Comparison of ENCODE assay signal across 1 cellular context in the genomic region with DNA sequence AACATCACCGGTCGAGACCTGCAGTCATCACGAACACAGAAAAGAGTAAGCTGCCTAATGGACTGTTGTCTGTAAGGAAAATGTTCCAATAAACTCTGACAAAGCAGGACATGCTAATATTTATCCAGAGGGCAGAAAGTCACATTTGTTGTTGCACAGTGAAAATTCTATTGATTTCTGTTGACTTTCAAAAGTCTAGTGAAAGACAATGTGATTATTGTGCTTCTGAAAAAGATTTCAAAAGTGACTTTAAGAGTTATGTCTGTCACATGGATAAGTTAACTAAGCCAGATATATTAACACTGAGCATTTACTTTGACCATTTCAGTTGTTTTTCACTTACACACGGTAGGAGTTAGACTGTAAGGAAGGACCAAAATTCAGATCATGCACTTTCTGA.
TF ChIP-seq lines count a peak whose summit lies in the region.

No MANE protein-coding gene starts in this region.

TF ChIP-seq in HepG2, 621 proteins besides CTCF, POLR2A, EP300 and RAD21 (continued from another document and continues in another):
- TF ChIP-seq HMGA1 (CRISPR knock-in tag; conservative IDR thresholded peaks at IDR 0.05) (no peak), ZNF841 (CRISPR knock-in tag; IDR thresholded peaks at IDR 0.05; ENCODE audit: borderline replicate concordance) (no peak), ZNF879 (CRISPR knock-in tag; IDR thresholded peaks at IDR 0.05) (no peak), ZNF891 (CRISPR knock-in tag; IDR thresholded peaks at IDR 0.05) (no peak), ZNF224 (CRISPR knock-in tag; IDR thresholded peaks at IDR 0.05) (no peak), PLSCR1 (CRISPR knock-in tag; IDR thresholded peaks at IDR 0.05; ENCODE audit: borderline replicate concordance) (no peak), ZSCAN30 (CRISPR knock-in tag; IDR thresholded peaks at IDR 0.05) (no peak), STAT5B (CRISPR knock-in tag; IDR thresholded peaks at IDR 0.05) (no peak), ZNF746 (CRISPR knock-in tag; IDR thresholded peaks at IDR 0.05) (no peak), ZNF563 (CRISPR knock-in tag; IDR thresholded peaks at IDR 0.05) (no peak), ZNF570 (CRISPR knock-in tag; IDR thresholded peaks at IDR 0.05; ENCODE audit: borderline replicate concordance) (no peak), ZNF329 (CRISPR knock-in tag; IDR thresholded peaks at IDR 0.05; ENCODE audit: low read depth) (no peak), ZNF263 (CRISPR knock-in tag; IDR thresholded peaks at IDR 0.05) (no peak), ZBTB7B (CRISPR knock-in tag; IDR thresholded peaks at IDR 0.05) (no peak), NBN (conservative IDR thresholded peaks at IDR 0.05) (no peak), DBP (CRISPR knock-in tag; IDR thresholded peaks at IDR 0.05; ENCODE audit: not compliant biosample characterization) (no peak), TEF (CRISPR knock-in tag; IDR thresholded peaks at IDR 0.05) (no peak), ZNF432 (CRISPR knock-in tag; IDR thresholded peaks at IDR 0.05; ENCODE audit: borderline replicate concordance) (no peak), KDM5A (IDR thresholded peaks at IDR 0.05; ENCODE audit: borderline replicate concordance, low read length) (no peak), WIZ (CRISPR knock-in tag; IDR thresholded peaks at IDR 0.05) (no peak), SP1 (IDR thresholded peaks at IDR 0.05) (no peak), SP1 (CRISPR knock-in tag; IDR thresholded peaks at IDR 0.05) (no peak), RAD51 (IDR thresholded peaks at IDR 0.05; ENCODE audit: borderline replicate concordance) (no peak), JUNB (CRISPR knock-in tag; IDR thresholded peaks at IDR 0.05; ENCODE audit: borderline replicate concordance) (no peak), ZBTB42 (CRISPR knock-in tag; IDR thresholded peaks at IDR 0.05) (no peak), ZMYM3 (CRISPR knock-in tag; IDR thresholded peaks at IDR 0.05) (no peak), PRDM4 (CRISPR knock-in tag; IDR thresholded peaks at IDR 0.05; ENCODE audit: borderline replicate concordance) (no peak), ARHGAP35 (CRISPR knock-in tag; IDR thresholded peaks at IDR 0.05; ENCODE audit: borderline replicate concordance) (no peak), ATM (IDR thresholded peaks at IDR 0.05; ENCODE audit: borderline replicate concordance) (no peak), ZNF350 (CRISPR knock-in tag; IDR thresholded peaks at IDR 0.05; ENCODE audit: borderline replicate concordance, low read depth) (no peak), THAP7 (CRISPR knock-in tag; IDR thresholded peaks at IDR 0.05) (no peak), ZNF772 (CRISPR knock-in tag; IDR thresholded peaks at IDR 0.05) (no peak), ZSCAN29 (CRISPR knock-in tag; conservative IDR thresholded peaks at IDR 0.05) (no peak; the same call in 1 of the 2 replicates), ATAD3A (CRISPR knock-in tag; IDR thresholded peaks at IDR 0.05) (no peak), ZBTB8A (CRISPR knock-in tag; IDR thresholded peaks at IDR 0.05; ENCODE audit: borderline replicate concordance, low read depth) (no peak), THRA (CRISPR knock-in tag; IDR thresholded peaks at IDR 0.05; ENCODE audit: borderline replicate concordance) (peak; percentile 54; the same call in 1 of the 2 replicates), ONECUT2 (CRISPR knock-in tag; IDR thresholded peaks at IDR 0.05) (peak; percentile 90), DZIP1 (CRISPR knock-in tag; IDR thresholded peaks at IDR 0.05) (no peak), JDP2 (CRISPR knock-in tag; IDR thresholded peaks at IDR 0.05; ENCODE audit: borderline replicate concordance) (no peak), HDAC6 (IDR thresholded peaks at IDR 0.05; ENCODE audit: low read depth, low read length) (no peak), ZNF530 (CRISPR knock-in tag; IDR thresholded peaks at IDR 0.05; ENCODE audit: low read depth) (no peak), ZNF766 (CRISPR knock-in tag; IDR thresholded peaks at IDR 0.05; ENCODE audit: borderline replicate concordance) (no peak), TOE1 (CRISPR knock-in tag; IDR thresholded peaks at IDR 0.05) (peak; percentile 47; the same call in 1 of the 2 replicates)
- TF ChIP-seq, protein P1, sequence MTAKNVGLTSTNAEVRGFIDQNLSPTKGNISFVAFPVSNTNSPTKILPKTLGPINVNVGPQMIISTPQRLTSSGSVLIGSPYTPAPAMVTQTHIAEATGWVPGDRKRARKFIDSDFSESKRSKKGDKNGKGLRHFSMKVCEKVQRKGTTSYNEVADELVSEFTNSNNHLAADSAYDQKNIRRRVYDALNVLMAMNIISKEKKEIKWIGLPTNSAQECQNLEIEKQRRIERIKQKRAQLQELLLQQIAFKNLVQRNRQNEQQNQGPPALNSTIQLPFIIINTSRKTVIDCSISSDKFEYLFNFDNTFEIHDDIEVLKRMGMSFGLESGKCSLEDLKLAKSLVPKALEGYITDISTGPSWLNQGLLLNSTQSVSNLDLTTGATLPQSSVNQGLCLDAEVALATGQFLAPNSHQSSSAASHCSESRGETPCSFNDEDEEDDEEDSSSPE (CRISPR knock-in tag; IDR thresholded peaks at IDR 0.05) = no peak
- TF ChIP-seq, protein P2, sequence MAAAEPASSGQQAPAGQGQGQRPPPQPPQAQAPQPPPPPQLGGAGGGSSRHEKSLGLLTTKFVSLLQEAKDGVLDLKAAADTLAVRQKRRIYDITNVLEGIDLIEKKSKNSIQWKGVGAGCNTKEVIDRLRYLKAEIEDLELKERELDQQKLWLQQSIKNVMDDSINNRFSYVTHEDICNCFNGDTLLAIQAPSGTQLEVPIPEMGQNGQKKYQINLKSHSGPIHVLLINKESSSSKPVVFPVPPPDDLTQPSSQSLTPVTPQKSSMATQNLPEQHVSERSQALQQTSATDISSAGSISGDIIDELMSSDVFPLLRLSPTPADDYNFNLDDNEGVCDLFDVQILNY (CRISPR knock-in tag; conservative IDR thresholded peaks at IDR 0.05) = no peak
- TF ChIP-seq, protein P3, sequence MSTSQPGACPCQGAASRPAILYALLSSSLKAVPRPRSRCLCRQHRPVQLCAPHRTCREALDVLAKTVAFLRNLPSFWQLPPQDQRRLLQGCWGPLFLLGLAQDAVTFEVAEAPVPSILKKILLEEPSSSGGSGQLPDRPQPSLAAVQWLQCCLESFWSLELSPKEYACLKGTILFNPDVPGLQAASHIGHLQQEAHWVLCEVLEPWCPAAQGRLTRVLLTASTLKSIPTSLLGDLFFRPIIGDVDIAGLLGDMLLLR (CRISPR knock-in tag; IDR thresholded peaks at IDR 0.05) = no peak
- TF ChIP-seq, protein P4, sequence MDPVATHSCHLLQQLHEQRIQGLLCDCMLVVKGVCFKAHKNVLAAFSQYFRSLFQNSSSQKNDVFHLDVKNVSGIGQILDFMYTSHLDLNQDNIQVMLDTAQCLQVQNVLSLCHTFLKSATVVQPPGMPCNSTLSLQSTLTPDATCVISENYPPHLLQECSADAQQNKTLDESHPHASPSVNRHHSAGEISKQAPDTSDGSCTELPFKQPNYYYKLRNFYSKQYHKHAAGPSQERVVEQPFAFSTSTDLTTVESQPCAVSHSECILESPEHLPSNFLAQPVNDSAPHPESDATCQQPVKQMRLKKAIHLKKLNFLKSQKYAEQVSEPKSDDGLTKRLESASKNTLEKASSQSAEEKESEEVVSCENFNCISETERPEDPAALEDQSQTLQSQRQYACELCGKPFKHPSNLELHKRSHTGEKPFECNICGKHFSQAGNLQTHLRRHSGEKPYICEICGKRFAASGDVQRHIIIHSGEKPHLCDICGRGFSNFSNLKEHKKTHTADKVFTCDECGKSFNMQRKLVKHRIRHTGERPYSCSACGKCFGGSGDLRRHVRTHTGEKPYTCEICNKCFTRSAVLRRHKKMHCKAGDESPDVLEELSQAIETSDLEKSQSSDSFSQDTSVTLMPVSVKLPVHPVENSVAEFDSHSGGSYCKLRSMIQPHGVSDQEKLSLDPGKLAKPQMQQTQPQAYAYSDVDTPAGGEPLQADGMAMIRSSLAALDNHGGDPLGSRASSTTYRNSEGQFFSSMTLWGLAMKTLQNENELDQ (CRISPR knock-in tag; IDR thresholded peaks at IDR 0.05; ENCODE audit: borderline replicate concordance) = no peak
- TF ChIP-seq, protein P5, sequence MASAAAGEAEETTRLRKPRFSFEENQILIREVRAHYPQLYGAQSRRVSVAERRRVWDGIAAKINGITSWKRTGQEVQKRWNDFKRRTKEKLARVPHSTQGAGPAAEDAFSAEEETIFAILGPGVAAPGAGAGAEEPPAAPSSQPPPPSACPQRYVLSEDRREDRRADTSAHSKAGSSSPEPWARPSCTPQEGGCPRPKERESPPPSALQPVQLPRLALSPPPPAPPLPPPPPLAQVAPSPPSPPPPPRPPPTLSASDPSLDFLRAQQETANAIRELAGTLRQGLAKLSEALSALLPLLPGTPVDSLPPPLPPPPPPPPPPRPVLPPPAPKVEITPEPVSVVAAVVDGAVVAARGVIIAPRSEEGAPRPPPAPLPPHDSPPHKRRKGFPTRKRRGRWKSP (CRISPR knock-in tag; IDR thresholded peaks at IDR 0.05) = no peak
